ENCODE assay signal across 8 cellular contexts in genomic region chr1:185317886-185318310, GRCh38. TPM values are rescaled to one million over a fixed set of nuclear protein-coding genes. Genes with fewer than 3 reads are reported as not detected.
A peak's percentile ranks its signal among the peaks of the same experiment; 100 is the strongest.
DNase-seq lines count a peak whose midpoint lies in the region; ATAC-seq lines count a peak whose summit lies in the region.

No MANE protein-coding gene starts in this region.

- H3K27ac Mint-ChIP-seq in naive B cell = peak overlapping the region; percentile 97 to 99 (median 99)

- no peaks in the 10 kb centered on the region for H3K36me3 Mint-ChIP-seq in naive B cell

- H3K4me3 ChIP-seq in endocrine pancreas (ENCODE audit: control insufficient read depth, insufficient read depth, low read length) = peak overlapping the region; percentile 61

- peak overlapping the region; percentile 86 to 100 (median 94) for H3K4me3 Mint-ChIP-seq in naive B cell

- H3K4me1 Mint-ChIP-seq in naive B cell = peaks cover 36 to 45% (median 38%) of the 10 kb centered on the region in 3 donors

- H3K9me3 Mint-ChIP-seq in naive B cell = peaks cover 0 to 3% (median 0%) of the 10 kb centered on the region in 7 donors

- no peaks in the 10 kb centered on the region for H3K9me3 ChIP-seq in endocrine pancreas (ENCODE audit: control insufficient read depth, low read length)

- H3K4me1 ChIP-seq in endocrine pancreas (ENCODE audit: control insufficient read depth, insufficient read depth, low read length) = peaks cover 28% of the 10 kb centered on the region

- no peaks in the 10 kb centered on the region for H3K27me3 ChIP-seq in endocrine pancreas (ENCODE audit: control insufficient read depth, insufficient read depth, low read length)

- H3K9ac ChIP-seq in endocrine pancreas (ENCODE audit: control insufficient read depth, insufficient read depth, low read length) = peak overlapping the region; percentile 89

- H3K36me3 ChIP-seq in endocrine pancreas (ENCODE audit: control insufficient read depth, insufficient read depth, low read length) = no peaks in the 10 kb centered on the region

- peak; percentile 69 for DNase-seq in NCI-H82 (lab: John Stamatoyannopoulos, UW)
- no peak for DNase-seq in NCI-H82 treated with DMSO at 0.1 percent for 48 hours (lab: John Stamatoyannopoulos, UW; ENCODE audit: unreplicated experiment)
- peak; percentile 80 for DNase-seq in NCI-H2107 treated with DMSO at 0.1 percent for 48 hours (lab: John Stamatoyannopoulos, UW; ENCODE audit: unreplicated experiment)
- DNase-seq in activated CD4-positive, alpha-beta T cell treated with anti-CD3 and anti-CD28 coated beads, Interleukin-2, amount 50 U/mL, for 4 hours = peak; percentile 76 to 79
- DNase-seq in naive B cell = peak; percentile 73
- peak; percentile 68 for DNase-seq in stimulated activated naive CD4-positive, alpha-beta T cell treated with Interleukin-2 at 50 U/mL for 16 hours (lab: John Stamatoyannopoulos, UW)

- no peaks in the 10 kb centered on the region for H3K27me3 Mint-ChIP-seq in naive B cell

- peak; percentile 33 for ATAC-seq in HG02852 (IDR thresholded peaks at IDR 0.05; ENCODE audit: unreplicated experiment)
- ATAC-seq in naive B cell (ENCODE audit: low read depth in 2 of 2) = peak; percentile 30 to 38

RNA-seq across cellular contexts. Expression of gene IVNS1ABP, which starts 0.9 kb away (rescaled TPM):
- polyA plus RNA-seq in naive B cell (ENCODE audit: low read depth in 6 of 6) = 10 to 100 TPM; 20.3 to 40.9 (median 31.0) TPM
